9 cellular contexts compared by ENCODE assay signal in the genomic region with DNA sequence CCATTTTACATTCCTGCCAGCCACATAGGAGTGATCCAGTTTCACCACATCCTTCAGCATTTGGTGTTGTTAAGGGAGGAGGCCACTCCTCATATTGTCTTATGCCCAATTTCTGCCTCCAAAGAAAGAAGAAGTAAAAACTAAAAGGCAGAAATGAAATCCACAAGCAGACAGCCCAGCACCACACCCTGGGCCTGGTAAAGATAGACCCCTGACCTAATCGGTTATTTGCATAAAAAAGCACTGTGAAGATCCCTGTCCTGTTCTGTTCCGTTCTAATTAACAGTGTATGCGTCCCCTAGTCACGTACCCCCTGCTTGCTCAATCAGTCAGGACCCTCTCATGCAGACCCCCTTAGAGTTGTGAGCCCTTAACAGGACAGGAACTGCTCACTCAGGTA. TPM values are rescaled to one million over a fixed set of nuclear protein-coding genes. Genes with fewer than 3 reads are reported as not detected.
"Had no signal": no experiment of that assay in that cellular context is flagged by ENCODE, and none has a peak within 500 bp of the region (broad histone marks: within the 10 kb centered on the region; RNA-seq: fewer than 3 reads in every experiment).

No MANE protein-coding gene starts in this region.

RNA-seq across cellular contexts. Expression of a gene that starts 8.9 kb away (rescaled TPM):
- total RNA-seq: HepG2, HT1080, IMR-90, K562, M059J, Right ventricle myocardium superior, SK-MEL-5, T-cell had no signal
- polyA plus RNA-seq: HepG2, IMR-90, K562, SK-N-SH had no signal

RNA-seq across cellular contexts. Expression of a gene that starts 12.5 kb away (rescaled TPM):
- total RNA-seq: HepG2, IMR-90, K562 had no signal
- polyA plus RNA-seq: HepG2, IMR-90, SK-N-SH had no signal

RNA-seq across cellular contexts. Expression of a gene that starts 27.2 kb away (rescaled TPM):
- total RNA-seq: HepG2, HT1080, IMR-90, K562, M059J, SK-MEL-5, T-cell had no signal
- polyA plus RNA-seq: HepG2, IMR-90, K562, SK-N-SH had no signal

RNA-seq across cellular contexts. Expression of a gene that starts 33.7 kb away (rescaled TPM):
- total RNA-seq: HepG2, HT1080, IMR-90, K562, M059J, Right ventricle myocardium superior, SK-MEL-5 had no signal
- polyA plus RNA-seq: HepG2, IMR-90, K562, SK-N-SH had no signal
